ENCODE assay signal across 1 cellular context in the genomic region with DNA sequence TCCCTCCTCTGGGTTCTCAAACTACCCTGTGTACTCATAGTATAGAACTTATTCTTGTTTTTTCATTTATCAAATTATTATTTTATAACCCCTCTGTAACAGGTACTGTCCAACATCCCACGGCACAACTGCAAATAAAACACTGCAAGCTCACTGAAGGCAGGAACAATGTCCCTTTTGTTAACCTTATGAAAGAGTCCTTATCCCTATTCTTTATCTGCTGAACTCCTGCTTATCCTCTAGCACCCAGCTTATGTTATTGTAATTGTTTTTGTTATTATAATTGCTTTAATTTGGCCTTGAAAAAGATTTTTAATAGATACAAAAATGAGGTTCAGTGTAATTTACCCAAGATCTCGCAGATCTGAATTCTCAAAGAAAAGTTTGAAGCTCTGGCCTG.
TF ChIP-seq lines count a peak whose summit lies in the region.

No MANE protein-coding gene starts in this region.

TF ChIP-seq in WTC11, 78 proteins besides CTCF, POLR2A, EP300 and RAD21 (continued from another document):
- TF ChIP-seq, protein P1, sequence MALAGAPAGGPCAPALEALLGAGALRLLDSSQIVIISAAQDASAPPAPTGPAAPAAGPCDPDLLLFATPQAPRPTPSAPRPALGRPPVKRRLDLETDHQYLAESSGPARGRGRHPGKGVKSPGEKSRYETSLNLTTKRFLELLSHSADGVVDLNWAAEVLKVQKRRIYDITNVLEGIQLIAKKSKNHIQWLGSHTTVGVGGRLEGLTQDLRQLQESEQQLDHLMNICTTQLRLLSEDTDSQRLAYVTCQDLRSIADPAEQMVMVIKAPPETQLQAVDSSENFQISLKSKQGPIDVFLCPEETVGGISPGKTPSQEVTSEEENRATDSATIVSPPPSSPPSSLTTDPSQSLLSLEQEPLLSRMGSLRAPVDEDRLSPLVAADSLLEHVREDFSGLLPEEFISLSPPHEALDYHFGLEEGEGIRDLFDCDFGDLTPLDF (CRISPR knock-in tag; IDR thresholded peaks at IDR 0.05): no peak
- TF ChIP-seq, protein P2, sequence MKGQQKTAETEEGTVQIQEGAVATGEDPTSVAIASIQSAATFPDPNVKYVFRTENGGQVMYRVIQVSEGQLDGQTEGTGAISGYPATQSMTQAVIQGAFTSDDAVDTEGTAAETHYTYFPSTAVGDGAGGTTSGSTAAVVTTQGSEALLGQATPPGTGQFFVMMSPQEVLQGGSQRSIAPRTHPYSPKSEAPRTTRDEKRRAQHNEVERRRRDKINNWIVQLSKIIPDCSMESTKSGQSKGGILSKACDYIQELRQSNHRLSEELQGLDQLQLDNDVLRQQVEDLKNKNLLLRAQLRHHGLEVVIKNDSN (CRISPR knock-in tag; IDR thresholded peaks at IDR 0.05): no peak
- TF ChIP-seq, protein P3, sequence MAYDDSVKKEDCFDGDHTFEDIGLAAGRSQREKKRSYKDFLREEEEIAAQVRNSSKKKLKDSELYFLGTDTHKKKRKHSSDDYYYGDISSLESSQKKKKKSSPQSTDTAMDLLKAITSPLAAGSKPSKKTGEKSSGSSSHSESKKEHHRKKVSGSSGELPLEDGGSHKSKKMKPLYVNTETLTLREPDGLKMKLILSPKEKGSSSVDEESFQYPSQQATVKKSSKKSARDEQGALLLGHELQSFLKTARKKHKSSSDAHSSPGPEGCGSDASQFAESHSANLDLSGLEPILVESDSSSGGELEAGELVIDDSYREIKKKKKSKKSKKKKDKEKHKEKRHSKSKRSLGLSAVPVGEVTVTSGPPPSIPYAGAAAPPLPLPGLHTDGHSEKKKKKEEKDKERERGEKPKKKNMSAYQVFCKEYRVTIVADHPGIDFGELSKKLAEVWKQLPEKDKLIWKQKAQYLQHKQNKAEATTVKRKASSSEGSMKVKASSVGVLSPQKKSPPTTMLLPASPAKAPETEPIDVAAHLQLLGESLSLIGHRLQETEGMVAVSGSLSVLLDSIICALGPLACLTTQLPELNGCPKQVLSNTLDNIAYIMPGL (CRISPR knock-in tag; IDR thresholded peaks at IDR 0.05): no peak
- TF ChIP-seq, protein P4, sequence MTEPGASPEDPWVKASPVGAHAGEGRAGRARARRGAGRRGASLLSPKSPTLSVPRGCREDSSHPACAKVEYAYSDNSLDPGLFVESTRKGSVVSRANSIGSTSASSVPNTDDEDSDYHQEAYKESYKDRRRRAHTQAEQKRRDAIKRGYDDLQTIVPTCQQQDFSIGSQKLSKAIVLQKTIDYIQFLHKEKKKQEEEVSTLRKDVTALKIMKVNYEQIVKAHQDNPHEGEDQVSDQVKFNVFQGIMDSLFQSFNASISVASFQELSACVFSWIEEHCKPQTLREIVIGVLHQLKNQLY (CRISPR knock-in tag; IDR thresholded peaks at IDR 0.05): no peak
- TF ChIP-seq, protein P5, sequence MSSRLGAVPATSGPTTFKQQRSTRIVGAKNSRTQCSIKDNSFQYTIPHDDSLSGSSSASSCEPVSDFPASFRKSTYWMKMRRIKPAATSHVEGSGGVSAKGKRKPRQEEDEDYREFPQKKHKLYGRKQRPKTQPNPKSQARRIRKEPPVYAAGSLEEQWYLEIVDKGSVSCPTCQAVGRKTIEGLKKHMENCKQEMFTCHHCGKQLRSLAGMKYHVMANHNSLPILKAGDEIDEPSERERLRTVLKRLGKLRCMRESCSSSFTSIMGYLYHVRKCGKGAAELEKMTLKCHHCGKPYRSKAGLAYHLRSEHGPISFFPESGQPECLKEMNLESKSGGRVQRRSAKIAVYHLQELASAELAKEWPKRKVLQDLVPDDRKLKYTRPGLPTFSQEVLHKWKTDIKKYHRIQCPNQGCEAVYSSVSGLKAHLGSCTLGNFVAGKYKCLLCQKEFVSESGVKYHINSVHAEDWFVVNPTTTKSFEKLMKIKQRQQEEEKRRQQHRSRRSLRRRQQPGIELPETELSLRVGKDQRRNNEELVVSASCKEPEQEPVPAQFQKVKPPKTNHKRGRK (CRISPR knock-in tag; IDR thresholded peaks at IDR 0.05; ENCODE audit: borderline replicate concordance): no peak
- TF ChIP-seq, protein P6, sequence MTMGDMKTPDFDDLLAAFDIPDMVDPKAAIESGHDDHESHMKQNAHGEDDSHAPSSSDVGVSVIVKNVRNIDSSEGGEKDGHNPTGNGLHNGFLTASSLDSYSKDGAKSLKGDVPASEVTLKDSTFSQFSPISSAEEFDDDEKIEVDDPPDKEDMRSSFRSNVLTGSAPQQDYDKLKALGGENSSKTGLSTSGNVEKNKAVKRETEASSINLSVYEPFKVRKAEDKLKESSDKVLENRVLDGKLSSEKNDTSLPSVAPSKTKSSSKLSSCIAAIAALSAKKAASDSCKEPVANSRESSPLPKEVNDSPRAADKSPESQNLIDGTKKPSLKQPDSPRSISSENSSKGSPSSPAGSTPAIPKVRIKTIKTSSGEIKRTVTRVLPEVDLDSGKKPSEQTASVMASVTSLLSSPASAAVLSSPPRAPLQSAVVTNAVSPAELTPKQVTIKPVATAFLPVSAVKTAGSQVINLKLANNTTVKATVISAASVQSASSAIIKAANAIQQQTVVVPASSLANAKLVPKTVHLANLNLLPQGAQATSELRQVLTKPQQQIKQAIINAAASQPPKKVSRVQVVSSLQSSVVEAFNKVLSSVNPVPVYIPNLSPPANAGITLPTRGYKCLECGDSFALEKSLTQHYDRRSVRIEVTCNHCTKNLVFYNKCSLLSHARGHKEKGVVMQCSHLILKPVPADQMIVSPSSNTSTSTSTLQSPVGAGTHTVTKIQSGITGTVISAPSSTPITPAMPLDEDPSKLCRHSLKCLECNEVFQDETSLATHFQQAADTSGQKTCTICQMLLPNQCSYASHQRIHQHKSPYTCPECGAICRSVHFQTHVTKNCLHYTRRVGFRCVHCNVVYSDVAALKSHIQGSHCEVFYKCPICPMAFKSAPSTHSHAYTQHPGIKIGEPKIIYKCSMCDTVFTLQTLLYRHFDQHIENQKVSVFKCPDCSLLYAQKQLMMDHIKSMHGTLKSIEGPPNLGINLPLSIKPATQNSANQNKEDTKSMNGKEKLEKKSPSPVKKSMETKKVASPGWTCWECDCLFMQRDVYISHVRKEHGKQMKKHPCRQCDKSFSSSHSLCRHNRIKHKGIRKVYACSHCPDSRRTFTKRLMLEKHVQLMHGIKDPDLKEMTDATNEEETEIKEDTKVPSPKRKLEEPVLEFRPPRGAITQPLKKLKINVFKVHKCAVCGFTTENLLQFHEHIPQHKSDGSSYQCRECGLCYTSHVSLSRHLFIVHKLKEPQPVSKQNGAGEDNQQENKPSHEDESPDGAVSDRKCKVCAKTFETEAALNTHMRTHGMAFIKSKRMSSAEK (CRISPR knock-in tag; IDR thresholded peaks at IDR 0.05; ENCODE audit: borderline replicate concordance): no peak
- TF ChIP-seq ZNF138 (CRISPR knock-in tag; conservative IDR thresholded peaks at IDR 0.05): no peak
- TF ChIP-seq, protein P7, sequence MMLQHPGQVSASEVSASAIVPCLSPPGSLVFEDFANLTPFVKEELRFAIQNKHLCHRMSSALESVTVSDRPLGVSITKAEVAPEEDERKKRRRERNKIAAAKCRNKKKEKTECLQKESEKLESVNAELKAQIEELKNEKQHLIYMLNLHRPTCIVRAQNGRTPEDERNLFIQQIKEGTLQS (CRISPR knock-in tag; conservative IDR thresholded peaks at IDR 0.05): no peak
